In the genomic region with DNA sequence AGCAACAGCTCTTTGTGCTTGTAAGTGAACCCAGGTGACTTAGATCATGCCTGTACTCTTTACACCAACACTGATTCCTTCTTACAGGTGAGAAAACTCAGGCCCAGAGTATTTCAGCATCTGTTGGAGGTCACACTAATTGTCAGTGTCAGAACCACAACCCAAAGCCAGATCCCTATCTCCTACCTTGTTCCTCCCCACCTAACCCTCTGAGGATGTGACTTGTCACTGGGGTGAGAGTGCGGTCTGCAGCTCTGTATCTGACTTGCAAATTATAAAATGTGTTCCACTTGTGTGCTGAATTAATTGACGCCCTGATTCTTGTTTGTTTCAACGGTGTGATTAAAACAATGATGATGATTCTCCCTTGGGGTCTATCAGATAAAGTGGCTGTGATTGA, we compare ENCODE assay signal across 18 cellular contexts.
A peak's percentile ranks its signal among the peaks of the same experiment; 100 is the strongest.
DNase-seq lines count a peak whose midpoint lies in the region; ATAC-seq, FAIRE-seq and TF ChIP-seq lines count a peak whose summit lies in the region.
"Had no signal": no experiment of that assay in that cellular context is flagged by ENCODE, and none has a peak within 500 bp of the region (broad histone marks: within the 10 kb centered on the region; RNA-seq: fewer than 3 reads in every experiment).

No MANE protein-coding gene starts in this region.

- H3K9me3 Mint-ChIP-seq in natural killer cell = no peaks in the 10 kb centered on the region
- no peaks in the 10 kb centered on the region for H3K9me3 Mint-ChIP-seq in natural killer cell treated with Interleukin-12 subunit alpha and Interleukin-12 subunit beta and Interleukin-15 and Interleukin-18, amount 100 ng/mL, for 72 hours
- H3K9me3 Mint-ChIP-seq in effector memory CD8-positive, alpha-beta T cell = no peaks in the 10 kb centered on the region
- H3K9me3 Mint-ChIP-seq in naive thymus-derived CD4-positive, alpha-beta T cell = peaks cover 0 to 2% (median 0%) of the 10 kb centered on the region in 11 donors
- H3K9me3 Mint-ChIP-seq: CD8-positive, alpha-beta T cell had no signal

- no peaks in the 10 kb centered on the region for H3K4me1 ChIP-seq in naive thymus-derived CD4-positive, alpha-beta T cell (ENCODE audit: control insufficient read depth in 2 of 2, insufficient read depth in 2 of 2, low read length in 2 of 2)
- H3K4me1 ChIP-seq in small intestine (ENCODE audit: control insufficient read depth in 2 of 2, insufficient read depth in 1 of 2, low read depth in 1 of 2, low read length in 1 of 2) = no peaks in the 10 kb centered on the region
- H3K4me1 ChIP-seq in transverse colon = no peaks in the 10 kb centered on the region

- TF ChIP-seq CTCF in natural killer cell (IDR thresholded peaks at IDR 0.05) = no peak
- TF ChIP-seq CTCF in transverse colon (IDR thresholded peaks at IDR 0.05) = no peak

- H3K27ac Mint-ChIP-seq in natural killer cell = no peak overlapping the region
- no peak overlapping the region for H3K27ac Mint-ChIP-seq in natural killer cell treated with Interleukin-12 subunit alpha and Interleukin-12 subunit beta and Interleukin-15 and Interleukin-18, amount 100 ng/mL, for 72 hours
- H3K27ac Mint-ChIP-seq in effector memory CD8-positive, alpha-beta T cell = no peak overlapping the region
- H3K27ac Mint-ChIP-seq in naive thymus-derived CD4-positive, alpha-beta T cell = no peak overlapping the region
- H3K27ac Mint-ChIP-seq: CD4-positive, CD25-positive, alpha-beta regulatory T cell; CD8-positive, alpha-beta T cell had no signal

- POLR2A ChIA-PET in naive thymus-derived CD4-positive, alpha-beta T cell (lab: Charles Lee) = no interaction called here

- no peak for DNase-seq in natural killer cell
- DNase-seq in natural killer cell treated with Interleukin-12 subunit alpha and Interleukin-12 subunit beta and Interleukin-15 and Interleukin-18, amount 100 ng/mL, for 72 hours (ENCODE audit: low spot score) = no peak
- no peak for DNase-seq in effector memory CD8-positive, alpha-beta T cell
- no peak for DNase-seq in naive thymus-derived CD4-positive, alpha-beta T cell
- no peak for DNase-seq in small intestine
- no peak for DNase-seq in transverse colon
- no peak for DNase-seq in HK-2 (ENCODE audit: unreplicated experiment)
- DNase-seq: C1 segment of cervical spinal cord; Caco-2; CD4-positive, CD25-positive, alpha-beta regulatory T cell; CD8-positive, alpha-beta T cell; DMS153; DND-41; GOT3; H7; HCEC 1CT had no signal

- H3K27me3 Mint-ChIP-seq in natural killer cell (ENCODE audit: low read depth in 2 of 2) = peaks cover 25 to 63% of the 10 kb centered on the region in 2 donors
- H3K27me3 Mint-ChIP-seq in natural killer cell treated with Interleukin-12 subunit alpha and Interleukin-12 subunit beta and Interleukin-15 and Interleukin-18, amount 100 ng/mL, for 72 hours = peaks cover 37 to 41% of the 10 kb centered on the region in 2 donors
- H3K27me3 Mint-ChIP-seq in effector memory CD8-positive, alpha-beta T cell = peaks cover 63 to 85% of the 10 kb centered on the region in 2 donors
- peaks cover 12 to 42% (median 29%) of the 10 kb centered on the region in 5 donors for H3K27me3 Mint-ChIP-seq in naive thymus-derived CD4-positive, alpha-beta T cell

- TF ChIP-seq EP300 in transverse colon (IDR thresholded peaks at IDR 0.05; ENCODE audit: low read depth) = no peak

- CTCF ChIA-PET in naive thymus-derived CD4-positive, alpha-beta T cell (lab: Charles Lee) = no interaction called here

- no peak overlapping the region for H3K27ac ChIP-seq in naive thymus-derived CD4-positive, alpha-beta T cell (ENCODE audit: low read depth, low read length)
- no peak overlapping the region for H3K27ac ChIP-seq in small intestine (ENCODE audit: low read depth in 1 of 2, low read length in 1 of 2)
- no peak overlapping the region for H3K27ac ChIP-seq in transverse colon

- intact Hi-C loops in natural killer cell (cut with micrococcal nuclease) = no loop called here
- intact Hi-C loops in naive thymus-derived CD4-positive, alpha-beta T cell (cut with micrococcal nuclease) = no loop called here
- intact Hi-C loops in transverse colon (cut with DNase I; ENCODE audit: low total_unique reads) = no loop called here

- no peaks in the 10 kb centered on the region for H3K36me3 ChIP-seq in naive thymus-derived CD4-positive, alpha-beta T cell (ENCODE audit: control insufficient read depth in 2 of 3, insufficient read depth in 3 of 3, low read length in 3 of 3)
- H3K36me3 ChIP-seq in small intestine (ENCODE audit: control insufficient read depth in 2 of 2, insufficient read depth in 2 of 2, low read length in 2 of 2) (no peaks in the 10 kb centered on the region), transverse colon (no peaks in the 10 kb centered on the region)

- WGBS in small intestine, 3 donors = 66 to 76% (median 75%) methylated on average over 3 of the region's 3 CpGs
- WGBS in transverse colon (ENCODE audit: low coverage in 1 of 2), 2 donors = 60 to 87% methylated on average over 1 to 3 of the region's 3 CpGs

- FAIRE-seq in small intestine (lab: Jason Lieb, UNC) = no peak
- FAIRE-seq: G401.6, GM12892 had no signal

- no peak overlapping the region for H3K4me3 ChIP-seq in naive thymus-derived CD4-positive, alpha-beta T cell (ENCODE audit: low read length)
- H3K4me3 ChIP-seq in small intestine (ENCODE audit: low read depth in 1 of 2, low read length in 2 of 2) (no peak overlapping the region), transverse colon (no peak overlapping the region)

- H3K4me1 Mint-ChIP-seq in natural killer cell = peaks cover 9 to 11% of the 10 kb centered on the region in 2 donors
- H3K4me1 Mint-ChIP-seq in natural killer cell treated with Interleukin-12 subunit alpha and Interleukin-12 subunit beta and Interleukin-15 and Interleukin-18, amount 100 ng/mL, for 72 hours (ENCODE audit: low read depth in 2 of 2) = peaks cover 4 to 7% of the 10 kb centered on the region in 2 donors
- peaks cover 6% of the 10 kb centered on the region in 2 donors for H3K4me1 Mint-ChIP-seq in effector memory CD8-positive, alpha-beta T cell (ENCODE audit: low read depth in 2 of 2)
- H3K4me1 Mint-ChIP-seq in naive thymus-derived CD4-positive, alpha-beta T cell = no peaks in the 10 kb centered on the region
- H3K4me1 Mint-ChIP-seq: CD4-positive, CD25-positive, alpha-beta regulatory T cell had no signal

- no peak for TF ChIP-seq POLR2A in transverse colon (IDR thresholded peaks at IDR 0.05)

- no peaks in the 10 kb centered on the region for H3K9me3 ChIP-seq in naive thymus-derived CD4-positive, alpha-beta T cell (ENCODE audit: control insufficient read depth in 2 of 3, low read length in 3 of 3)
- H3K9me3 ChIP-seq in small intestine (ENCODE audit: control insufficient read depth, low read depth) = no peaks in the 10 kb centered on the region
- H3K9me3 ChIP-seq in transverse colon = no peaks in the 10 kb centered on the region

- in situ Hi-C loops in transverse colon (cut with MboI; ENCODE audit: low pct_ligation_motif_present in 1 of 4, low pct_unique_long_range_greater_than_20kb in 1 of 4, low sequenced_read_pairs in 3 of 4) = no loop called here

- peak in 2 of 3 donors; percentile 60 to 71 for ATAC-seq in natural killer cell
- ATAC-seq in natural killer cell treated with Interleukin-12 subunit alpha and Interleukin-12 subunit beta and Interleukin-15 and Interleukin-18, amount 100 ng/mL, for 72 hours = no peak
- peak; percentile 27 for ATAC-seq in effector memory CD8-positive, alpha-beta T cell (replicated peaks)
- peak; percentile 54 for ATAC-seq in naive thymus-derived CD4-positive, alpha-beta T cell
- ATAC-seq: CD8-positive, alpha-beta T cell had no signal

- H3K4me3 Mint-ChIP-seq in natural killer cell = no peak overlapping the region
- no peak overlapping the region for H3K4me3 Mint-ChIP-seq in natural killer cell treated with Interleukin-12 subunit alpha and Interleukin-12 subunit beta and Interleukin-15 and Interleukin-18, amount 100 ng/mL, for 72 hours
- H3K4me3 Mint-ChIP-seq in effector memory CD8-positive, alpha-beta T cell = no peak overlapping the region
- no peak overlapping the region for H3K4me3 Mint-ChIP-seq in naive thymus-derived CD4-positive, alpha-beta T cell
- H3K4me3 Mint-ChIP-seq: CD4-positive, CD25-positive, alpha-beta regulatory T cell; CD8-positive, alpha-beta T cell had no signal

- H3K27me3 ChIP-seq in naive thymus-derived CD4-positive, alpha-beta T cell (ENCODE audit: control insufficient read depth in 2 of 2, insufficient read depth in 2 of 2, low read length in 2 of 2) = no peaks in the 10 kb centered on the region
- H3K27me3 ChIP-seq in small intestine (ENCODE audit: control insufficient read depth in 2 of 2, insufficient read depth in 2 of 2, low read length in 2 of 2) (peaks cover 0 to 5% of the 10 kb centered on the region in 2 donors), transverse colon (peaks cover 26% of the 10 kb centered on the region)

- H3K36me3 Mint-ChIP-seq in natural killer cell = no peaks in the 10 kb centered on the region
- H3K36me3 Mint-ChIP-seq in natural killer cell treated with Interleukin-12 subunit alpha and Interleukin-12 subunit beta and Interleukin-15 and Interleukin-18, amount 100 ng/mL, for 72 hours = no peaks in the 10 kb centered on the region
- H3K36me3 Mint-ChIP-seq in effector memory CD8-positive, alpha-beta T cell (ENCODE audit: insufficient read depth) = no peaks in the 10 kb centered on the region
- no peaks in the 10 kb centered on the region for H3K36me3 Mint-ChIP-seq in naive thymus-derived CD4-positive, alpha-beta T cell
- H3K36me3 Mint-ChIP-seq: CD4-positive, CD25-positive, alpha-beta regulatory T cell; CD8-positive, alpha-beta T cell had no signal

Comparison
In these comparisons a context has a peak if more than half of its experiments do, and no peak if none do; other contexts are left out.
1. ATAC-seq: peak in natural killer cell (2 of 3), effector memory CD8-positive, alpha-beta T cell (single experiment) and naive thymus-derived CD4-positive, alpha-beta T cell (single experiment); none in natural killer cell treated with Interleukin-12 subunit alpha and Interleukin-12 subunit beta and Interleukin-15 and Interleukin-18, amount 100 ng/mL, for 72 hours (0 of 2).